1 cellular context compared by ENCODE assay signal in genomic region chr3:126424039-126424717, GRCh38.
TF ChIP-seq lines count a peak whose summit lies in the region.

No MANE protein-coding gene starts in this region.

TF ChIP-seq in GM23338, 12 proteins besides CTCF, POLR2A, EP300 and RAD21 (continued from another document):
- TF ChIP-seq ZNF462 (CRISPR knock-in tag; IDR thresholded peaks at IDR 0.05), result no peak
- no peak for TF ChIP-seq REST (IDR thresholded peaks at IDR 0.05; ENCODE audit: unreplicated experiment)
- TF ChIP-seq POLR2AphosphoS5 (IDR thresholded peaks at IDR 0.05; ENCODE audit: low read depth), result no peak
- TF ChIP-seq ZNF114 (CRISPR knock-in tag; IDR thresholded peaks at IDR 0.05), result no peak
- TF ChIP-seq JUNB (IDR thresholded peaks at IDR 0.05; ENCODE audit: unreplicated experiment), result no peak
- no peak for TF ChIP-seq NANOG (IDR thresholded peaks at IDR 0.05; ENCODE audit: borderline replicate concordance)
- TF ChIP-seq STAT1 (IDR thresholded peaks at IDR 0.05; ENCODE audit: unreplicated experiment), result no peak
- TF ChIP-seq ETS1 (IDR thresholded peaks at IDR 0.05), result no peak
